8 cellular contexts compared by ENCODE assay signal in the genomic region with DNA sequence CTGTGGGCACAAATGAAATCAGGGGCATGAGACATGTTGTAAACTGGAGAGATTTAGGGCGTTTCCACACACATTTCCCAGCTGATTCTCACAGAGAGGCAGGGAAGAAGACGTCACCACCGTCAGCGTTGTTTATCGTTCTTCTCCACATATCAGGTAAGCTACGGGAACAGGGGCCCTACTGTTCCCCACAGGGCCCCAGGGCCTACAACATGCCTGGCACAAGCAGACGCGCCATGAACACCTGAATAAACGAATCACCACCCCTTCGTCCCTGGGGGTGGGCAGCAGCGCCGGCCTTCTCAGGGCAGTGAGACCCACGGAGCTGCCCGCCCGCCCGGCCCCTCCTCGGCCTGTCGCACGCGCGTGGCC. TPM values are rescaled to one million over a fixed set of nuclear protein-coding genes. Genes with fewer than 3 reads are reported as not detected.
DNase-seq lines count a peak whose midpoint lies in the region; ATAC-seq and TF ChIP-seq lines count a peak whose summit lies in the region.

No MANE protein-coding gene starts in this region.

- TF ChIP-seq POLR2A in esophagus squamous epithelium (IDR thresholded peaks at IDR 0.05), result no peak

- no peaks in the 10 kb centered on the region for H3F3A ChIP-seq in SU-DHL-6 (ENCODE audit: insufficient read depth)

- H3K27me3 ChIP-seq in Caco-2 (replicated peaks; ENCODE audit: control insufficient read depth, insufficient read depth, low read length) (no peaks in the 10 kb centered on the region), SU-DHL-6 (ENCODE audit: low read length) (no peaks in the 10 kb centered on the region), esophagus squamous epithelium (no peaks in the 10 kb centered on the region), osteoblast (ENCODE audit: insufficient read depth, low read length) (no peaks in the 10 kb centered on the region)

- no peaks in the 10 kb centered on the region for H3K9me3 Mint-ChIP-seq in Caco-2 (ENCODE audit: unreplicated experiment)

- H3K36me3 Mint-ChIP-seq in Caco-2 (ENCODE audit: insufficient read depth, unreplicated experiment), result no peaks in the 10 kb centered on the region

- H3K4me3 Mint-ChIP-seq in Caco-2 (ENCODE audit: unreplicated experiment), result peak overlapping the region; percentile 73

- H2AFZ ChIP-seq in SU-DHL-6 (ENCODE audit: low read depth, low read length, severe bottlenecking), result peak overlapping the region; percentile 36
- peak overlapping the region; percentile 98 for H2AFZ ChIP-seq in osteoblast (ENCODE audit: low read length)

- H4K20me1 ChIP-seq in SU-DHL-6 (ENCODE audit: low read depth, low read length) (no peaks in the 10 kb centered on the region), osteoblast (ENCODE audit: insufficient read depth, low read length) (no peaks in the 10 kb centered on the region)

- peaks cover 9% of the 10 kb centered on the region for H3K27me3 Mint-ChIP-seq in Caco-2 (ENCODE audit: insufficient read depth, unreplicated experiment)

- H3K4me3 ChIP-seq in Caco-2 (ENCODE audit: low read depth, low read length) (peak overlapping the region; percentile 52), SU-DHL-6 (ENCODE audit: insufficient read depth, low read length, poor library complexity, severe bottlenecking) (peak overlapping the region; percentile 60), esophagus squamous epithelium (peak overlapping the region; percentile 88 to 98 (median 94)), osteoblast (ENCODE audit: insufficient read depth, low read length) (peak overlapping the region; percentile 94)

- H3K4me1 ChIP-seq in Caco-2 (no peaks in the 10 kb centered on the region), esophagus squamous epithelium (peaks cover 6 to 22% (median 14%) of the 10 kb centered on the region in 3 donors), osteoblast (ENCODE audit: insufficient read depth, low read length) (peaks cover 18% of the 10 kb centered on the region)

- TF ChIP-seq CTCF in Caco-2 (IDR thresholded peaks at IDR 0.05; ENCODE audit: insufficient read depth in 1 of 2, low read depth in 1 of 2, low read length in 1 of 2, severe bottlenecking in 1 of 2, unreplicated experiment in 1 of 2) (no peak), SU-DHL-6 (IDR thresholded peaks at IDR 0.05; ENCODE audit: insufficient read depth, low read length, poor library complexity, severe bottlenecking) (no peak), esophagus squamous epithelium (IDR thresholded peaks at IDR 0.05) (no peak), osteoblast (IDR thresholded peaks at IDR 0.05; ENCODE audit: extremely low read depth, low read depth, low read length) (no peak), GM10248 (IDR thresholded peaks at IDR 0.05; ENCODE audit: control extremely low read depth, extremely low read depth, low read depth, missing control alignments) (no peak)

- no peaks in the 10 kb centered on the region for H3K36me3 ChIP-seq in Caco-2 (ENCODE audit: control insufficient read depth, insufficient read depth, low read length)
- no peaks in the 10 kb centered on the region for H3K36me3 ChIP-seq in SU-DHL-6 (ENCODE audit: low read length)
- no peaks in the 10 kb centered on the region for H3K36me3 ChIP-seq in esophagus squamous epithelium
- no peaks in the 10 kb centered on the region for H3K36me3 ChIP-seq in osteoblast (ENCODE audit: insufficient read depth, low read length)

- peak; percentile 22 for ATAC-seq in HG02642 (IDR thresholded peaks at IDR 0.05; ENCODE audit: poor library complexity, unreplicated experiment)

- POLR2A ChIA-PET in Caco-2 (lab: Charles Lee), result interaction anchor here (0.5 to 0.6 kb wide), 2 partner anchors 15 kb away, joined by 4 to 5 read pairs; no protein-coding TSS in a partner anchor
- POLR2A ChIA-PET in GM10248 (lab: Yijun Ruan, JAX), result interaction anchor here (0.7 kb wide), 1 partner anchor 12 kb away, joined by 3 read pairs; no protein-coding TSS in a partner anchor

- CTCF ChIA-PET in Caco-2 (lab: Charles Lee), result no interaction called here
- CTCF ChIA-PET in GM10248 (lab: Yijun Ruan, JAX), result interaction anchor here (2.4 kb wide), 1 partner anchor 11 kb away, joined by 9 read pairs; no protein-coding TSS in a partner anchor

- no peaks in the 10 kb centered on the region for H3K9me3 ChIP-seq in Caco-2
- no peaks in the 10 kb centered on the region for H3K9me3 ChIP-seq in SU-DHL-6 (ENCODE audit: insufficient read depth, low read length)
- H3K9me3 ChIP-seq in esophagus squamous epithelium, result no peaks in the 10 kb centered on the region
- H3K9me3 ChIP-seq in osteoblast (ENCODE audit: low read depth, low read length), result no peaks in the 10 kb centered on the region

- peak overlapping the region; percentile 65; the same call in 1 of the 2 replicates for H3K9ac ChIP-seq in SU-DHL-6 (ENCODE audit: low read length)

- DNase-seq in Caco-2, result no peak
- no peak for DNase-seq in esophagus squamous epithelium (lab: John Stamatoyannopoulos, UW)
- DNase-seq in osteoblast (ENCODE audit: insufficient read length, low spot score, missing footprints), result no peak
- no peak for DNase-seq in GM10248 (ENCODE audit: extremely low spot score)
- DNase-seq in amniotic stem cell (lab: John Stamatoyannopoulos, UW), result no peak
- no peak for DNase-seq in hypothalamus (lab: John Stamatoyannopoulos, UW)

- BruUV-seq in Caco-2 (replicated peaks; lab: Mats Ljungman, UMichigan), result no TSS peak

- H3K79me2 ChIP-seq in SU-DHL-6 (ENCODE audit: insufficient read depth, low read length) (no peaks in the 10 kb centered on the region), osteoblast (ENCODE audit: insufficient read depth, low read length) (peaks cover 9% of the 10 kb centered on the region)

- 0 to 1% methylated on average over 5 to 12 of the region's 21 CpGs for WGBS in esophagus squamous epithelium, 2 donors

- peak overlapping the region; percentile 53 for H3K27ac Mint-ChIP-seq in Caco-2 (ENCODE audit: unreplicated experiment)

- H3K4me1 Mint-ChIP-seq in Caco-2 (ENCODE audit: low read depth, unreplicated experiment), result no peaks in the 10 kb centered on the region

- H3K9me2 ChIP-seq in SU-DHL-6 (replicated peaks; ENCODE audit: insufficient read depth, low read length), result no peaks in the 10 kb centered on the region

- intact Hi-C loops in Caco-2 (cut with micrococcal nuclease; ENCODE audit: unreplicated experiment) (no loop called here), esophagus squamous epithelium (cut with DNase I) (no loop called here)

- H3K27ac ChIP-seq in SU-DHL-6 (ENCODE audit: low read depth, low read length) (no peak overlapping the region), esophagus squamous epithelium (peak overlapping the region; percentile 83 to 88 (median 86)), osteoblast (ENCODE audit: low read depth, low read length) (peak overlapping the region; percentile 90)

- H3K4me2 ChIP-seq in SU-DHL-6 (ENCODE audit: low read depth, low read length, poor library complexity, severe bottlenecking) (peak overlapping the region; percentile 58), osteoblast (ENCODE audit: insufficient read depth, low read length) (peak overlapping the region; percentile 98)

RNA-seq across cellular contexts. Expression of gene EFCAB6, which starts 0.3 kb away (rescaled TPM):
- total RNA-seq in Caco-2 (2022) (not detected in 2 replicates), esophagus squamous epithelium (1 to 10 TPM in 2 of 4 donors, under 1 TPM in 2; 0.22 to 1.5 (median 0.90) TPM), osteoblast (1.8 and 2.9 TPM in 2 replicates)

RNA-seq across cellular contexts. Expression of gene SULT4A1, which starts 50.5 kb away (rescaled TPM):
- total RNA-seq in Caco-2 (2022) (not detected in 2 replicates), esophagus squamous epithelium (not detected), osteoblast (under 0.01 TPM in 1 of 2 replicates, not detected in the other)
